In the genomic region with DNA sequence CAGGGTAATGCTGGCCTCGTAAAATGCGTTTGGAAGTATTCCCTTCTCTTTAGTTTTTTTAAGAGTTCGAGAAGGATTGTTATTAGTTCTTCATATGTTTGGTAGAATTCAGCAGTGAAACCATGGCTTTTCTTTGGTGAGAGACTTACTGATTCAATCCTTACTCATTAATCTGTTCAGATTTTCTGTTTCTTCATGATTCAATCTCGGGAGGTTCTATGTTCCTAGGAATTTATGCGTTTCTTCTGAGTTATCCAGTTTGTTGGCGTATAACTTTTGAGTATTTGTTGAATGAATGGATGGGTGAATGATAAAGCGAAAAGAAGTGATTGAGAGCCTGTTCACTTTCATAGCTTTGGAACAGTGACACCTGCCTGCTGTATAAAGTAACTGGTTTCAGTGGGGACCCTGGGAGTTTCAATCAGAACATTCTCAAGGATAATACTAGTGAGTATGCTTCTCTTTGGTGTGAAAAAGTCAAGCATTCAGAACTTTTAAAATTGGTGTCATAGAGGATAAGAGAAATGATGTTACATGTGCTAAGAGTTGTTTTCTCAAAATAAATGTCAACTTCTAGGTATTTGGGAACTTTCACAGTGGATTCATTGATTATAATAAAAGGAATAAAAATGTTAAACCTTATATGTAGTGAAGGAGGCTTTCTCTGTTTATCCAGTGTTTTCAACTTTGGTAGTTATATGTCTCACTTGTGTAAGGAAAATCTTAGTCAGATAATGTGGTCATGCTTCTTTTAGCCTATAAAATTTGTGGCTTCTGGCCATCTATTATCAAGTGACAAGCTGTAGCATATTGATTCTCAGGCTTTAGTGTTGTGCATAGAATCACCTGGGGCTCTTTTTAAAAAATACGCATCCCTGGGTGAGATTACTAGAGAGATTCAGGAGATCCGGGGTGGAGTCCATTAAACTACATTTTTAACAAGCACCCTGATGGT, we compare ENCODE assay signal across 2 cellular contexts.
TF ChIP-seq lines count a peak whose summit lies in the region.

No MANE protein-coding gene starts in this region.

TF ChIP-seq in K562, 482 proteins besides CTCF, POLR2A, EP300 and RAD21:
- TF ChIP-seq NFE2 (IDR thresholded peaks at IDR 0.05; ENCODE audit: low read depth), result no peak
- TF ChIP-seq, protein P1, sequence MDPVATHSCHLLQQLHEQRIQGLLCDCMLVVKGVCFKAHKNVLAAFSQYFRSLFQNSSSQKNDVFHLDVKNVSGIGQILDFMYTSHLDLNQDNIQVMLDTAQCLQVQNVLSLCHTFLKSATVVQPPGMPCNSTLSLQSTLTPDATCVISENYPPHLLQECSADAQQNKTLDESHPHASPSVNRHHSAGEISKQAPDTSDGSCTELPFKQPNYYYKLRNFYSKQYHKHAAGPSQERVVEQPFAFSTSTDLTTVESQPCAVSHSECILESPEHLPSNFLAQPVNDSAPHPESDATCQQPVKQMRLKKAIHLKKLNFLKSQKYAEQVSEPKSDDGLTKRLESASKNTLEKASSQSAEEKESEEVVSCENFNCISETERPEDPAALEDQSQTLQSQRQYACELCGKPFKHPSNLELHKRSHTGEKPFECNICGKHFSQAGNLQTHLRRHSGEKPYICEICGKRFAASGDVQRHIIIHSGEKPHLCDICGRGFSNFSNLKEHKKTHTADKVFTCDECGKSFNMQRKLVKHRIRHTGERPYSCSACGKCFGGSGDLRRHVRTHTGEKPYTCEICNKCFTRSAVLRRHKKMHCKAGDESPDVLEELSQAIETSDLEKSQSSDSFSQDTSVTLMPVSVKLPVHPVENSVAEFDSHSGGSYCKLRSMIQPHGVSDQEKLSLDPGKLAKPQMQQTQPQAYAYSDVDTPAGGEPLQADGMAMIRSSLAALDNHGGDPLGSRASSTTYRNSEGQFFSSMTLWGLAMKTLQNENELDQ (CRISPR knock-in tag; IDR thresholded peaks at IDR 0.05; ENCODE audit: borderline replicate concordance), result no peak
- TF ChIP-seq KDM1A (IDR thresholded peaks at IDR 0.05), result peak; percentile 26 to 33; a peak in 2 of 4 replicates

TF ChIP-seq in neural cell, 6 proteins besides CTCF, POLR2A, EP300 and RAD21:
- TF ChIP-seq, protein P2, sequence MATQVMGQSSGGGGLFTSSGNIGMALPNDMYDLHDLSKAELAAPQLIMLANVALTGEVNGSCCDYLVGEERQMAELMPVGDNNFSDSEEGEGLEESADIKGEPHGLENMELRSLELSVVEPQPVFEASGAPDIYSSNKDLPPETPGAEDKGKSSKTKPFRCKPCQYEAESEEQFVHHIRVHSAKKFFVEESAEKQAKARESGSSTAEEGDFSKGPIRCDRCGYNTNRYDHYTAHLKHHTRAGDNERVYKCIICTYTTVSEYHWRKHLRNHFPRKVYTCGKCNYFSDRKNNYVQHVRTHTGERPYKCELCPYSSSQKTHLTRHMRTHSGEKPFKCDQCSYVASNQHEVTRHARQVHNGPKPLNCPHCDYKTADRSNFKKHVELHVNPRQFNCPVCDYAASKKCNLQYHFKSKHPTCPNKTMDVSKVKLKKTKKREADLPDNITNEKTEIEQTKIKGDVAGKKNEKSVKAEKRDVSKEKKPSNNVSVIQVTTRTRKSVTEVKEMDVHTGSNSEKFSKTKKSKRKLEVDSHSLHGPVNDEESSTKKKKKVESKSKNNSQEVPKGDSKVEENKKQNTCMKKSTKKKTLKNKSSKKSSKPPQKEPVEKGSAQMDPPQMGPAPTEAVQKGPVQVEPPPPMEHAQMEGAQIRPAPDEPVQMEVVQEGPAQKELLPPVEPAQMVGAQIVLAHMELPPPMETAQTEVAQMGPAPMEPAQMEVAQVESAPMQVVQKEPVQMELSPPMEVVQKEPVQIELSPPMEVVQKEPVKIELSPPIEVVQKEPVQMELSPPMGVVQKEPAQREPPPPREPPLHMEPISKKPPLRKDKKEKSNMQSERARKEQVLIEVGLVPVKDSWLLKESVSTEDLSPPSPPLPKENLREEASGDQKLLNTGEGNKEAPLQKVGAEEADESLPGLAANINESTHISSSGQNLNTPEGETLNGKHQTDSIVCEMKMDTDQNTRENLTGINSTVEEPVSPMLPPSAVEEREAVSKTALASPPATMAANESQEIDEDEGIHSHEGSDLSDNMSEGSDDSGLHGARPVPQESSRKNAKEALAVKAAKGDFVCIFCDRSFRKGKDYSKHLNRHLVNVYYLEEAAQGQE (IDR thresholded peaks at IDR 0.05; ENCODE audit: borderline replicate concordance), result no peak
- no peak for TF ChIP-seq EZH2 (IDR thresholded peaks at IDR 0.05; ENCODE audit: borderline replicate concordance, insufficient read depth, low read length, poor library complexity, severe bottlenecking)
- TF ChIP-seq SMC3 (conservative IDR thresholded peaks at IDR 0.05; ENCODE audit: poor library complexity), result no peak
- no peak for TF ChIP-seq MXI1 (conservative IDR thresholded peaks at IDR 0.05; ENCODE audit: poor library complexity, severe bottlenecking)
- no peak for TF ChIP-seq POLR2AphosphoS5 (IDR thresholded peaks at IDR 0.05)
